ENCODE assay signal across 9 cellular contexts in genomic region chr6:125888989-125889656, GRCh38.
DNase-seq lines count a peak whose midpoint lies in the region; ATAC-seq and TF ChIP-seq lines count a peak whose summit lies in the region.
"Had no signal": no experiment of that assay in that cellular context is flagged by ENCODE, and none has a peak within 500 bp of the region (broad histone marks: within the 10 kb centered on the region; RNA-seq: fewer than 3 reads in every experiment).

No MANE protein-coding gene starts in this region.

- no peaks in the 10 kb centered on the region for H3K4me1 Mint-ChIP-seq in activated CD4-positive, alpha-beta T cell treated with anti-CD3 and anti-CD28 coated beads for 36 hours
- H3K4me1 Mint-ChIP-seq: activated B cell treated with CpG ODN at 0.5 μM for 24 hours had no signal

- H3K9me3 Mint-ChIP-seq in activated CD4-positive, alpha-beta T cell treated with anti-CD3 and anti-CD28 coated beads for 36 hours (ENCODE audit: low read depth), result no peaks in the 10 kb centered on the region
- H3K9me3 Mint-ChIP-seq: activated B cell treated with CpG ODN at 0.5 μM for 24 hours had no signal

- DNase-seq in activated CD4-positive, alpha-beta T cell treated with anti-CD3 and anti-CD28 coated beads for 36 hours, result peak; percentile 38
- DNase-seq in activated CD4-positive, alpha-beta T cell treated with anti-CD3 and anti-CD28 coated beads, Interleukin-2, amount 50 U/mL, for 4 hours, result no peak
- DNase-seq in NCI-H69 (lab: John Stamatoyannopoulos, UW) (peak; percentile 62), dorsolateral prefrontal cortex (no peak), renal cortical epithelial cell (ENCODE audit: low read depth) (peak; percentile 75)
- no peak for DNase-seq in activated effector memory CD4-positive, alpha-beta T cell treated with Interleukin-2 at 50 U/mL for 16 hours
- DNase-seq: activated B cell treated with CpG ODN at 0.5 μM for 24 hours had no signal

- H3K27me3 Mint-ChIP-seq in activated CD4-positive, alpha-beta T cell treated with anti-CD3 and anti-CD28 coated beads for 36 hours, result no peaks in the 10 kb centered on the region
- H3K27me3 Mint-ChIP-seq: activated B cell treated with CpG ODN at 0.5 μM for 24 hours had no signal

- peaks cover 30% of the 10 kb centered on the region for H3K36me3 Mint-ChIP-seq in activated CD4-positive, alpha-beta T cell treated with anti-CD3 and anti-CD28 coated beads for 36 hours (ENCODE audit: low read depth)

- TF ChIP-seq CTCF in dorsolateral prefrontal cortex (IDR thresholded peaks at IDR 0.05 in 54 of 56, conservative IDR thresholded peaks at IDR 0.05 in 2 of 56; ENCODE audit: low read depth in 1 of 56, partially characterized antibody in 56 of 56), result peak in 33 of 56 donors; percentile 12 to 51 (median 26)

- POLR2A ChIA-PET in activated CD4-positive, alpha-beta T cell treated with anti-CD3 and anti-CD28 coated beads for 36 hours (lab: Charles Lee), result no interaction called here

- H3K4me3 ChIP-seq in dorsolateral prefrontal cortex, result no peak overlapping the region

- intact Hi-C loops in activated CD4-positive, alpha-beta T cell treated with anti-CD3 and anti-CD28 coated beads for 36 hours (cut with DNase I, micrococcal nuclease), result loop anchor here in 1 of 2 experiments (1.0 kb wide), 1 partner anchor 67 kb away; the partner anchor contains the start of gene HINT3
- intact Hi-C loops in dorsolateral prefrontal cortex (cut with DNase I), result no loop called here

- H3K27ac ChIP-seq in dorsolateral prefrontal cortex, result peak overlapping the region in 24 of 59 donors; percentile 1 to 64 (median 25)

- no peak for ATAC-seq in activated CD4-positive, alpha-beta T cell treated with anti-CD3 and anti-CD28 coated beads for 36 hours
- no peak for ATAC-seq in HG03196 (IDR thresholded peaks at IDR 0.05; ENCODE audit: unreplicated experiment)
- no peak for ATAC-seq in GM19328 (IDR thresholded peaks at IDR 0.05; ENCODE audit: unreplicated experiment)

- CTCF ChIA-PET in activated CD4-positive, alpha-beta T cell treated with anti-CD3 and anti-CD28 coated beads for 36 hours (lab: Charles Lee), result interaction anchor here (0.6 to 4.1 kb wide), 10 partner anchors 14 to 98 kb away, joined by 3 to 26 read pairs (median 3); partner anchors contain the start of gene HINT3

- no peak overlapping the region for H3K27ac Mint-ChIP-seq in activated CD4-positive, alpha-beta T cell treated with anti-CD3 and anti-CD28 coated beads for 36 hours
- H3K27ac Mint-ChIP-seq: activated B cell treated with CpG ODN at 0.5 μM for 24 hours had no signal

- H3K27me3 ChIP-seq in dorsolateral prefrontal cortex, result no peaks in the 10 kb centered on the region

- H3K4me3 Mint-ChIP-seq in activated CD4-positive, alpha-beta T cell treated with anti-CD3 and anti-CD28 coated beads for 36 hours, result no peak overlapping the region
- H3K4me3 Mint-ChIP-seq: activated B cell treated with CpG ODN at 0.5 μM for 24 hours had no signal

Comparison
In these comparisons a context has a peak if more than half of its experiments do, and no peak if none do; other contexts are left out.
1. DNase-seq: peak in activated CD4-positive, alpha-beta T cell treated with anti-CD3 and anti-CD28 coated beads for 36 hours (single experiment), NCI-H69 (single experiment) and renal cortical epithelial cell (single experiment); none in activated CD4-positive, alpha-beta T cell treated with anti-CD3 and anti-CD28 coated beads, Interleukin-2, amount 50 U/mL, for 4 hours (0 of 2), dorsolateral prefrontal cortex (0 of 10) and activated effector memory CD4-positive, alpha-beta T cell treated with Interleukin-2 at 50 U/mL for 16 hours (single experiment).